ENCODE assay signal across 1 cellular context in genomic region chr4:121009578-121010338, GRCh38.
TF ChIP-seq lines count a peak whose summit lies in the region.

No MANE protein-coding gene starts in this region.

TF ChIP-seq in GM23338, 12 proteins besides CTCF, POLR2A, EP300 and RAD21:
- TF ChIP-seq CREB1 (CRISPR knock-in tag; IDR thresholded peaks at IDR 0.05; ENCODE audit: low read depth) = no peak
- peak; percentile 14; the same call in 1 of the 2 replicates for TF ChIP-seq NANOG (IDR thresholded peaks at IDR 0.05; ENCODE audit: borderline replicate concordance)
